15 cellular contexts compared by ENCODE assay signal in genomic region chr1:150156868-150157603, GRCh38. TPM values are rescaled to one million over a fixed set of nuclear protein-coding genes. Genes with fewer than 3 reads are reported as not detected.
DNase-seq lines count a peak whose midpoint lies in the region; ATAC-seq and TF ChIP-seq lines count a peak whose summit lies in the region.
"Had no signal": no experiment of that assay in that cellular context is flagged by ENCODE, and none has a peak within 500 bp of the region (broad histone marks: within the 10 kb centered on the region; RNA-seq: fewer than 3 reads in every experiment).

No MANE protein-coding gene starts in this region.

- no peak overlapping the region for H3K4me2 ChIP-seq in DOHH2 (ENCODE audit: low read length)
- no peak overlapping the region for H3K4me2 ChIP-seq in OCI-LY3 (ENCODE audit: low read length)

- H3K27ac ChIP-seq in DOHH2 (ENCODE audit: low read depth, low read length) (peak overlapping the region; percentile 98), OCI-LY3 (ENCODE audit: low read length) (peak overlapping the region; percentile 94), upper lobe of right lung (no peak overlapping the region), foreskin keratinocyte (no peak overlapping the region)
- H3K27ac ChIP-seq: body of pancreas, VCaP had no signal

- no peaks in the 10 kb centered on the region for H3K9me3 Mint-ChIP-seq in stimulated activated naive B cell treated with anti-CD40 and anti-IgM and Interleukin-4, amounts not matched to agents 10 μg/mL and 1 μg/mL and 100 μg/mL, for 72 hours

- H3K4me3 ChIP-seq in DOHH2 (ENCODE audit: low read length), result no peak overlapping the region
- no peak overlapping the region for H3K4me3 ChIP-seq in OCI-LY3 (ENCODE audit: low read length)
- no peak overlapping the region for H3K4me3 ChIP-seq in fibroblast of mammary gland (ENCODE audit: control insufficient read depth, low read depth, low read length)
- H3K4me3 ChIP-seq in upper lobe of right lung, result no peak overlapping the region
- no peak overlapping the region for H3K4me3 ChIP-seq in MG63
- H3K4me3 ChIP-seq: body of pancreas, HAP-1, prostate gland had no signal

- H3K4me3 Mint-ChIP-seq in stimulated activated naive B cell treated with anti-CD40 and anti-IgM and Interleukin-4, amounts not matched to agents 10 μg/mL and 1 μg/mL and 100 μg/mL, for 72 hours, result no peak overlapping the region

- no peaks in the 10 kb centered on the region for H3K9me2 ChIP-seq in DOHH2 (replicated peaks; ENCODE audit: control insufficient read depth, low read length)

- H4K20me1 ChIP-seq in DOHH2 (ENCODE audit: control insufficient read depth, insufficient read depth, low read depth, low read length) (no peaks in the 10 kb centered on the region), OCI-LY3 (ENCODE audit: insufficient read depth, low read length) (peaks cover 8% of the 10 kb centered on the region; the same call in 1 of the 2 replicates)

- no peaks in the 10 kb centered on the region for H3K9me3 ChIP-seq in DOHH2 (ENCODE audit: control insufficient read depth, insufficient read depth, low read length)
- no peaks in the 10 kb centered on the region for H3K9me3 ChIP-seq in OCI-LY3 (ENCODE audit: insufficient read depth, low read length)
- no peaks in the 10 kb centered on the region for H3K9me3 ChIP-seq in upper lobe of right lung
- H3K9me3 ChIP-seq in MG63, result no peaks in the 10 kb centered on the region
- H3K9me3 ChIP-seq: body of pancreas, HAP-1, prostate gland had no signal

- H3K27me3 Mint-ChIP-seq in stimulated activated naive B cell treated with anti-CD40 and anti-IgM and Interleukin-4, amounts not matched to agents 10 μg/mL and 1 μg/mL and 100 μg/mL, for 72 hours, result no peaks in the 10 kb centered on the region

- H3K4me1 Mint-ChIP-seq in stimulated activated naive B cell treated with anti-CD40 and anti-IgM and Interleukin-4, amounts not matched to agents 10 μg/mL and 1 μg/mL and 100 μg/mL, for 72 hours, result peaks cover 69 to 92% of the 10 kb centered on the region in 2 donors

- DNase-seq in fibroblast of mammary gland (ENCODE audit: low read depth) (peak; percentile 48), upper lobe of right lung (no peak), foreskin keratinocyte (no peak), MG63 (no peak)
- no peak for DNase-seq in stimulated activated naive B cell treated with anti-CD40 and anti-IgM and Interleukin-4, amounts not matched to agents 10 μg/mL and 1 μg/mL and 100 μg/mL, for 72 hours
- DNase-seq: body of pancreas; mammary epithelial cell; NCI-H524 treated with DMSO at 0.1 percent for 48 hours; SHP77; stimulated activated CD4-positive, alpha-beta T cell treated with anti-CD3 and anti-CD28 coated beads, Interleukin-4, amount 100 ng/mL, for 1 hour had no signal

- no peak for ATAC-seq in stimulated activated naive B cell treated with anti-CD40 and anti-IgM and Interleukin-4, amounts not matched to agents 10 μg/mL and 1 μg/mL and 100 μg/mL, for 72 hours (replicated peaks)
- ATAC-seq in upper lobe of right lung (no peak), foreskin keratinocyte (no peak)
- ATAC-seq: body of pancreas had no signal

- peaks cover 93% of the 10 kb centered on the region for H3K4me1 ChIP-seq in DOHH2 (ENCODE audit: control insufficient read depth, low read length)
- peaks cover 66% of the 10 kb centered on the region for H3K4me1 ChIP-seq in OCI-LY3 (ENCODE audit: low read length)
- H3K4me1 ChIP-seq in upper lobe of right lung, result peaks cover 24% of the 10 kb centered on the region
- H3K4me1 ChIP-seq in foreskin keratinocyte, result no peaks in the 10 kb centered on the region
- H3K4me1 ChIP-seq: body of pancreas, prostate gland had no signal

- H3K79me2 ChIP-seq in DOHH2 (ENCODE audit: control insufficient read depth, low read length) (peaks cover 42% of the 10 kb centered on the region), OCI-LY3 (ENCODE audit: low read length) (peaks cover 70% of the 10 kb centered on the region)

- H3K36me3 ChIP-seq in DOHH2 (ENCODE audit: control insufficient read depth, low read length), result peaks cover 94% of the 10 kb centered on the region
- H3K36me3 ChIP-seq in OCI-LY3 (replicated peaks; ENCODE audit: low read depth, low read length), result peaks cover 87% of the 10 kb centered on the region
- peaks cover 40% of the 10 kb centered on the region for H3K36me3 ChIP-seq in upper lobe of right lung
- H3K36me3 ChIP-seq in MG63, result peaks cover 15% of the 10 kb centered on the region

- H3K36me3 Mint-ChIP-seq in stimulated activated naive B cell treated with anti-CD40 and anti-IgM and Interleukin-4, amounts not matched to agents 10 μg/mL and 1 μg/mL and 100 μg/mL, for 72 hours, result peaks cover 32 to 72% of the 10 kb centered on the region in 2 donors

- H3K9ac ChIP-seq in OCI-LY3 (ENCODE audit: low read length), result no peak overlapping the region

- no peak overlapping the region for H2AFZ ChIP-seq in OCI-LY3 (ENCODE audit: low read depth, low read length)

- intact Hi-C loops in upper lobe of right lung (cut with DNase I), result loop anchor here (10.0 kb wide), 1 partner anchor 82 kb away; no protein-coding TSS in a partner anchor

- H3F3A ChIP-seq in DOHH2 (ENCODE audit: control insufficient read depth, insufficient read depth), result peaks cover 55% of the 10 kb centered on the region

- TF ChIP-seq CTCF in DOHH2 (IDR thresholded peaks at IDR 0.05; ENCODE audit: low read depth, low read length, poor library complexity, severe bottlenecking) (no peak), OCI-LY3 (IDR thresholded peaks at IDR 0.05; ENCODE audit: low read depth, low read length) (no peak), fibroblast of mammary gland (conservative IDR thresholded peaks at IDR 0.05; ENCODE audit: control insufficient read depth, insufficient read depth, low read depth, low read length) (no peak), upper lobe of right lung (IDR thresholded peaks at IDR 0.05) (no peak), foreskin keratinocyte (conservative IDR thresholded peaks at IDR 0.05) (no peak)

- peak overlapping the region; percentile 77 for H3K27ac Mint-ChIP-seq in stimulated activated naive B cell treated with anti-CD40 and anti-IgM and Interleukin-4, amounts not matched to agents 10 μg/mL and 1 μg/mL and 100 μg/mL, for 72 hours

- H3K27me3 ChIP-seq in DOHH2 (ENCODE audit: control insufficient read depth, low read length), result no peaks in the 10 kb centered on the region
- no peaks in the 10 kb centered on the region for H3K27me3 ChIP-seq in OCI-LY3 (ENCODE audit: low read depth, low read length)
- H3K27me3 ChIP-seq in upper lobe of right lung, result no peaks in the 10 kb centered on the region
- H3K27me3 ChIP-seq in foreskin keratinocyte, result no peaks in the 10 kb centered on the region
- no peaks in the 10 kb centered on the region for H3K27me3 ChIP-seq in MG63
- H3K27me3 ChIP-seq: body of pancreas had no signal

RNA-seq across cellular contexts. Expression of gene PLEKHO1, which starts 7.3 kb away (rescaled TPM):
- total RNA-seq in upper lobe of right lung (44.5 TPM), foreskin keratinocyte (12.6 and 14.1 TPM in 2 replicates)
- 19.2 and 23.3 TPM in 2 replicates for polyA plus RNA-seq in foreskin keratinocyte
- total RNA-seq in MG63 (2014; rRNA removed; shearing (Covaris generic); ENCODE audit: low replicate concordance), result 9.9 and 15.8 TPM in 2 replicates

Comparison
In these comparisons a context has a peak if more than half of its experiments do, and no peak if none do; other contexts are left out.
1. H3K27ac ChIP-seq: peak in DOHH2 (single experiment) and OCI-LY3 (single experiment); none in upper lobe of right lung (single experiment) and foreskin keratinocyte (single experiment).